ENCODE assay signal across 20 cellular contexts in genomic region chr13:74000906-74001305, GRCh38.
"Had no signal": no experiment of that assay in that cellular context is flagged by ENCODE, and none has a peak within 500 bp of the region (broad histone marks: within the 10 kb centered on the region; RNA-seq: fewer than 3 reads in every experiment).

No MANE protein-coding gene starts in this region.

- H3K4me1 ChIP-seq: colonic mucosa, esophagus squamous epithelium had no signal

- H3K27ac Mint-ChIP-seq: nephron had no signal

- H3K36me3 ChIP-seq: colonic mucosa, esophagus squamous epithelium, heart left ventricle, spleen had no signal

- H3K27me3 ChIP-seq: colonic mucosa, esophagus squamous epithelium, foreskin keratinocyte, heart left ventricle, spleen had no signal

- H3K36me3 Mint-ChIP-seq: naive B cell had no signal

- H3K4me3 ChIP-seq: colonic mucosa, esophagus squamous epithelium, heart left ventricle, psoas muscle, spleen had no signal

- ATAC-seq: foreskin keratinocyte, heart left ventricle, left colon, psoas muscle, sciatic nerve had no signal

- H3K27me3 Mint-ChIP-seq: naive B cell had no signal

- H3K4me3 Mint-ChIP-seq: naive B cell, nephron had no signal

- DNase-seq: colonic mucosa; dermis blood vessel endothelial cell; esophagus squamous epithelium; foreskin keratinocyte; heart left ventricle; hippocampal formation; left colon; mesendoderm; naive B cell; occipital lobe; psoas muscle; retina; spleen; stimulated activated CD4-positive, alpha-beta T cell treated with anti-CD3 and anti-CD28 coated beads, Interleukin-15, amount 100 ng/mL, for 24 hours; stimulated activated CD4-positive, alpha-beta T cell treated with anti-CD3 and anti-CD28 coated beads, Interleukin-1b, Interleukin-23, amount 100 ng/mL, for 48 hours; stimulated activated CD4-positive, alpha-beta T cell treated with anti-CD3 and anti-CD28 coated beads, Interleukin-4, amount 100 ng/mL, for 4 hours; stimulated activated naive CD4-positive, alpha-beta T cell treated with Interleukin-2 at 50 U/mL for 16 hours; trophoblast cell had no signal

- H3K27ac ChIP-seq: colonic mucosa, esophagus squamous epithelium, foreskin keratinocyte, heart left ventricle, psoas muscle, spleen had no signal

- H3K9me3 Mint-ChIP-seq: nephron had no signal

- H3K9me3 ChIP-seq: colonic mucosa, esophagus squamous epithelium, heart left ventricle, psoas muscle, spleen had no signal
